36 cellular contexts compared by ENCODE assay signal in the genomic region with DNA sequence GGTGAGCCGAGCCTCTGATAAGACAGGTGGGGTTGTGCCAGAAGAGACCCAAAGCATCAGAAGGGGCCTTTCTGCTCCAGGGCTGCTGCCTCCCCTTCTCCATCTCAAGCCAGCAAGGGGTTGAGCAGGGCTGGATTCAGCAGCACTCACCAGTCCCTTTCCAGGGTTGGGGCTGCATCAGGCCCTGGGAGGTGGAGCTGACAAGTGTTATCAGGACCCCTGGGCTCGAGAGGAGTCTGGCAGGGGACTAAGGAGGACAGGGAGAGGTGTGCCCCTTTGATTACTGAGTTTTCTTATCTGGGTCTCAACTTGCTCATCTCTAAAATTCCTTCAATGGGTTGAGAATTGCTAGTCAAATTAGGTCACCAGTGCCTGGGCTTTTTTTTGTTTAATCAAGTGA. TPM values are rescaled to one million over a fixed set of nuclear protein-coding genes. Genes with fewer than 3 reads are reported as not detected.
"Had no signal": no experiment of that assay in that cellular context is flagged by ENCODE, and none has a peak within 500 bp of the region (broad histone marks: within the 10 kb centered on the region; RNA-seq: fewer than 3 reads in every experiment).

No MANE protein-coding gene starts in this region.

- ATAC-seq: activated CD8-positive, alpha-beta T cell treated with anti-CD3 and anti-CD28 coated beads for 36 hours; activated naive CD4-positive, alpha-beta T cell treated with anti-CD3 and anti-CD28 coated beads, Interleukin-2, amount 50 U/mL, for 72 hours; activated T-cell treated with anti-CD3 and anti-CD28 coated beads, Interleukin-2, amount 50 U/mL, for 4 hours; activated T-cell treated with anti-CD3 and anti-CD28 coated beads, Interleukin-2, amount 50 U/mL, for 72 hours; activated T-helper 17 cell treated with anti-CD3 and anti-CD28 coated beads, Interleukin-2, amount 50 U/mL, for 72 hours; body of pancreas had no signal

- H3K4me1 Mint-ChIP-seq: activated CD4-positive, alpha-beta T cell treated with anti-CD3 and anti-CD28 coated beads, Interleukin-2, amount 10 ng/mL, durations not matched to agents 24 days and 14 days; activated naive CD8-positive, alpha-beta T cell treated with anti-CD3 and anti-CD28 coated beads for 36 hours; activated T-helper 17 cell treated with anti-CD3 and anti-CD28 coated beads, Interleukin-2, amount 50 U/mL, for 72 hours had no signal

- H3K4me3 Mint-ChIP-seq: activated B cell treated with CpG ODN at 0.5 μM for 24 hours; activated CD4-positive, alpha-beta memory T cell treated with anti-CD3 and anti-CD28 coated beads for 36 hours; activated CD4-positive, alpha-beta T cell treated with anti-CD3 and anti-CD28 coated beads, Interleukin-2, amount 10 ng/mL, durations not matched to agents 24 days and 14 days; activated CD8-positive, alpha-beta T cell treated with anti-CD3 and anti-CD28 coated beads for 36 hours; activated naive CD4-positive, alpha-beta T cell treated with anti-CD3 and anti-CD28 coated beads for 36 hours; activated naive CD8-positive, alpha-beta T cell treated with anti-CD3 and anti-CD28 coated beads for 36 hours; activated T-cell treated with anti-CD3 and anti-CD28 coated beads, Interleukin-2, amount 50 U/mL, for 4 hours; activated T-cell treated with anti-CD3 and anti-CD28 coated beads, Interleukin-2, amount 50 U/mL, for 72 hours; activated T-helper 1 cell treated with anti-CD3 and anti-CD28 coated beads, Interleukin-12 subunit alpha, Interleukin-12 subunit beta, Interleukin-2, Interleukin-4 antibody, amounts not matched to agents 30 ng/mL and 10 ng/mL and 1 ng/mL, durations not matched to agents 14 hours and 24 hours and 36 hours; activated T-helper 17 cell treated with anti-CD3 and anti-CD28 coated beads, Interleukin-2, amount 50 U/mL, for 72 hours; T-helper 1 cell treated with Interleukin-12 subunit alpha and Interleukin-12 subunit beta and Interleukin-4 antibody, amounts not matched to agents 30 μg/mL and 1 μg/mL, for 36 hours; T-helper 2 cell treated with Interferon-gamma antibody and Interleukin-4, amounts not matched to agents 5 μg/mL and 100 μg/mL, for 36 hours had no signal

- H3K27ac ChIP-seq: adrenal gland, body of pancreas, brain microvascular endothelial cell, breast epithelium, VCaP had no signal

- H3K27me3 ChIP-seq: adrenal gland, body of pancreas, brain microvascular endothelial cell, breast epithelium had no signal

- DNase-seq: activated B cell treated with CpG ODN at 0.5 μM for 24 hours; activated CD4-positive, alpha-beta memory T cell treated with anti-CD3 and anti-CD28 coated beads for 36 hours; activated CD4-positive, alpha-beta T cell treated with anti-CD3 and anti-CD28 coated beads for 4 hours; activated CD4-positive, alpha-beta T cell treated with anti-CD3 and anti-CD28 coated beads, Interleukin-2, amount 10 ng/mL, durations not matched to agents 24 days and 14 days; activated CD4-positive, alpha-beta T cell treated with anti-CD3 and anti-CD28 coated beads, Interleukin-2, amount 50 U/mL, for 1 hour; activated CD4-positive, alpha-beta T cell treated with anti-CD3 and anti-CD28 coated beads, Interleukin-2, amount 50 U/mL, for 4 hours; activated CD4-positive, CD25-positive, alpha-beta regulatory T cell treated with anti-CD3 and anti-CD28 coated beads, Interleukin-2, amount 50 U/mL, for 72 hours; activated CD8-positive, alpha-beta memory T cell treated with anti-CD3 and anti-CD28 coated beads, Interleukin-2, amount 50 U/mL, for 4 hours; activated CD8-positive, alpha-beta T cell treated with anti-CD3 and anti-CD28 coated beads for 36 hours; activated effector memory CD4-positive, alpha-beta T cell treated with anti-CD3 and anti-CD28 coated beads, Interleukin-2, amount 50 U/mL, for 16 hours; activated gamma-delta T cell treated with Interleukin-2 at 50 U/mL for 16 hours; activated naive CD4-positive, alpha-beta T cell; activated naive CD4-positive, alpha-beta T cell treated with anti-CD3 and anti-CD28 coated beads for 36 hours; activated naive CD4-positive, alpha-beta T cell treated with anti-CD3 and anti-CD28 coated beads, Interleukin-2, amount 50 U/mL, for 16 hours; activated naive CD8-positive, alpha-beta T cell treated with anti-CD3 and anti-CD28 coated beads for 36 hours; activated T-cell treated with anti-CD3 and anti-CD28 coated beads for 4 hours; activated T-cell treated with anti-CD3 and anti-CD28 coated beads, Interleukin-2, amount 50 U/mL, for 1 hour; activated T-cell treated with anti-CD3 and anti-CD28 coated beads, Interleukin-2, amount 50 U/mL, for 4 hours; activated T-cell treated with anti-CD3 and anti-CD28 coated beads, Interleukin-2, amount 50 U/mL, for 72 hours; adrenal gland; amniotic stem cell; aorta; body of pancreas; brain microvascular endothelial cell; central memory CD4-positive, alpha-beta T cell; T-helper 1 cell; T-helper 2 cell; T-helper 9 cell had no signal

- H3K27me3 Mint-ChIP-seq: activated B cell treated with CpG ODN at 0.5 μM for 24 hours; activated CD4-positive, alpha-beta memory T cell treated with anti-CD3 and anti-CD28 coated beads for 36 hours; activated CD4-positive, alpha-beta T cell treated with anti-CD3 and anti-CD28 coated beads, Interleukin-2, amount 10 ng/mL, durations not matched to agents 24 days and 14 days; activated CD8-positive, alpha-beta T cell treated with anti-CD3 and anti-CD28 coated beads for 36 hours; activated naive CD8-positive, alpha-beta T cell treated with anti-CD3 and anti-CD28 coated beads for 36 hours had no signal

- H3K9me3 ChIP-seq: adrenal gland, body of pancreas, breast epithelium had no signal

- H3K9me3 Mint-ChIP-seq: activated CD4-positive, alpha-beta T cell treated with anti-CD3 and anti-CD28 coated beads, Interleukin-2, amount 10 ng/mL, durations not matched to agents 24 days and 14 days; activated naive CD4-positive, alpha-beta T cell treated with anti-CD3 and anti-CD28 coated beads, Interleukin-2, amount 50 U/mL, for 72 hours; activated T-cell treated with anti-CD3 and anti-CD28 coated beads, Interleukin-2, amount 50 U/mL, for 4 hours; activated T-helper 1 cell treated with anti-CD3 and anti-CD28 coated beads, Interleukin-12 subunit alpha, Interleukin-12 subunit beta, Interleukin-2, Interleukin-4 antibody, amounts not matched to agents 30 ng/mL and 10 ng/mL and 1 ng/mL, durations not matched to agents 14 hours and 24 hours and 36 hours; T-helper 1 cell treated with Interleukin-12 subunit alpha and Interleukin-12 subunit beta and Interleukin-4 antibody, amounts not matched to agents 30 μg/mL and 1 μg/mL, for 36 hours; T-helper 2 cell treated with Interferon-gamma antibody and Interleukin-4, amounts not matched to agents 5 μg/mL and 100 μg/mL, for 36 hours had no signal

- H3K27ac Mint-ChIP-seq: activated B cell treated with CpG ODN at 0.5 μM for 24 hours; activated CD4-positive, alpha-beta memory T cell treated with anti-CD3 and anti-CD28 coated beads for 36 hours; activated CD4-positive, alpha-beta T cell treated with anti-CD3 and anti-CD28 coated beads, Interleukin-2, amount 10 ng/mL, durations not matched to agents 24 days and 14 days; activated CD8-positive, alpha-beta T cell treated with anti-CD3 and anti-CD28 coated beads for 36 hours; activated naive CD4-positive, alpha-beta T cell treated with anti-CD3 and anti-CD28 coated beads for 36 hours; activated naive CD4-positive, alpha-beta T cell treated with anti-CD3 and anti-CD28 coated beads, Interleukin-2, amount 50 U/mL, for 72 hours; activated naive CD8-positive, alpha-beta T cell treated with anti-CD3 and anti-CD28 coated beads for 36 hours; activated T-cell treated with anti-CD3 and anti-CD28 coated beads, Interleukin-2, amount 50 U/mL, for 72 hours; activated T-helper 1 cell treated with anti-CD3 and anti-CD28 coated beads, Interleukin-12 subunit alpha, Interleukin-12 subunit beta, Interleukin-2, Interleukin-4 antibody, amounts not matched to agents 30 ng/mL and 10 ng/mL and 1 ng/mL, durations not matched to agents 14 hours and 24 hours and 36 hours; activated T-helper 17 cell treated with anti-CD3 and anti-CD28 coated beads, Interleukin-2, amount 50 U/mL, for 72 hours; T-helper 1 cell treated with Interleukin-12 subunit alpha and Interleukin-12 subunit beta and Interleukin-4 antibody, amounts not matched to agents 30 μg/mL and 1 μg/mL, for 36 hours; T-helper 2 cell treated with Interferon-gamma antibody and Interleukin-4, amounts not matched to agents 5 μg/mL and 100 μg/mL, for 36 hours had no signal

- H3K36me3 Mint-ChIP-seq: activated CD4-positive, alpha-beta memory T cell treated with anti-CD3 and anti-CD28 coated beads for 36 hours; activated naive CD8-positive, alpha-beta T cell treated with anti-CD3 and anti-CD28 coated beads for 36 hours had no signal

- H3K4me1 ChIP-seq: adrenal gland, body of pancreas, breast epithelium had no signal

- H3K4me3 ChIP-seq: adrenal gland, body of pancreas, breast epithelium had no signal

- H3K36me3 ChIP-seq: adrenal gland, breast epithelium had no signal

RNA-seq across cellular contexts. Expression of a gene that starts 17.8 kb away (rescaled TPM):
- total RNA-seq: activated CD4-positive, alpha-beta memory T cell treated with anti-CD3 and anti-CD28 coated beads for 36 hours; activated CD4-positive, alpha-beta T cell treated with anti-CD3 and anti-CD28 coated beads, Interleukin-2, amount 10 ng/mL, durations not matched to agents 24 days and 14 days; activated CD8-positive, alpha-beta memory T cell treated with anti-CD3 and anti-CD28 coated beads for 36 hours; activated CD8-positive, alpha-beta T cell treated with anti-CD3 and anti-CD28 coated beads for 36 hours; activated naive CD4-positive, alpha-beta T cell treated with anti-CD3 and anti-CD28 coated beads for 36 hours; activated naive CD4-positive, alpha-beta T cell treated with anti-CD3 and anti-CD28 coated beads, Interleukin-2, amount 50 U/mL, for 72 hours; activated naive CD8-positive, alpha-beta T cell treated with anti-CD3 and anti-CD28 coated beads for 36 hours; activated T-cell treated with anti-CD3 and anti-CD28 coated beads, Interleukin-2, amount 50 U/mL, for 72 hours had no signal
